ENCODE assay signal across 8 cellular contexts in the genomic region with DNA sequence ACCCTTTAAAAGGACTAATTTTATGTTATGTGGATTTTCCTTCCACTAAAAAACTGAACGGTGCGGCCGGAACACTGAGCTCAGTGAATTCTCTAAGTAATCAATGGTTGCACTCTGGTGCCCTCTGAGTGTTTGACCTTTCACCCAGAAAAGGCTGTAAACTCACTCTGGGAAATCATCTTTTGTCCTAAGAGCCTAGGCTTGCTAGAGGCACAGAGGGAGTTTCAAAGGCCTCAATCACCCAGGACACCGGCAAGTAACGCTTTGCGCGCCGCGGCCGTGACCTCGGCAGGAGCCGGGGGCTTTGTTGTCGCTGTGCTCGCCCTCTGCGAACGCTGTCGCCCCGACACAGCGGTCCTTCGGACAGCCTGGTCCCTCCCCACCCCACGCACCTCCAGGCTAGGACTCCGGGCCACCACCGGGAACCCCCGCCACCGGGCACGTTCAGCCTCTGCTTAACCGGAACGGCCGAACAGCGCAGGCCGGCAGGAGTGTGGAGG. TPM values are rescaled to one million over a fixed set of nuclear protein-coding genes. Genes with fewer than 3 reads are reported as not detected.
DNase-seq lines count a peak whose midpoint lies in the region; ATAC-seq and TF ChIP-seq lines count a peak whose summit lies in the region.

No MANE protein-coding gene starts in this region.

- no peaks in the 10 kb centered on the region for H3K9me2 ChIP-seq in OCI-LY1 (ENCODE audit: low read depth, low read length)

- H3K27ac ChIP-seq in OCI-LY1 (ENCODE audit: low read depth, low read length, poor library complexity, severe bottlenecking): peak overlapping the region; percentile 56

- DNase-seq in SIG-M5 treated with dmso at 0.1 percent for 504 hours (lab: John Stamatoyannopoulos, UW; ENCODE audit: unreplicated experiment) (peak; percentile 24), SIG-M5 (lab: John Stamatoyannopoulos, UW) (no peak), ecto neural progenitor cell (ENCODE audit: low spot score) (peak; percentile 87), foreskin melanocyte (no peak)
- no peak for DNase-seq in naive thymus-derived CD8-positive, alpha-beta T cell
- DNase-seq in effector CD8-positive, alpha-beta T cell (lab: John Stamatoyannopoulos, UW): no peak

- no peaks in the 10 kb centered on the region for H3K27me3 ChIP-seq in OCI-LY1 (ENCODE audit: insufficient read depth, low read length)

- peak overlapping the region; percentile 88 for H3K4me2 ChIP-seq in OCI-LY1 (ENCODE audit: low read length)

- peak overlapping the region; percentile 79 for H3K4me3 ChIP-seq in OCI-LY1 (ENCODE audit: low read depth, low read length, poor library complexity, severe bottlenecking)

- peaks cover 25% of the 10 kb centered on the region; the same call in 1 of the 2 replicates for H3K36me3 ChIP-seq in OCI-LY1 (ENCODE audit: insufficient read depth, low read length)

- H3F3A ChIP-seq in OCI-LY1 (ENCODE audit: insufficient read depth, low read length): no peaks in the 10 kb centered on the region

- peaks cover 0 to 16% (median 7%) of the 10 kb centered on the region in 3 donors for H3K36me3 Mint-ChIP-seq in naive thymus-derived CD8-positive, alpha-beta T cell

- H3K9ac ChIP-seq in OCI-LY1 (ENCODE audit: low read length): peak overlapping the region; percentile 76

- no peak for TF ChIP-seq CTCF in OCI-LY1 (IDR thresholded peaks at IDR 0.05; ENCODE audit: low read length)

- no peak overlapping the region for H2AFZ ChIP-seq in OCI-LY1 (ENCODE audit: low read length)

- H3K4me1 ChIP-seq in OCI-LY1 (ENCODE audit: insufficient read depth, low read length, severe bottlenecking): peaks cover 52% of the 10 kb centered on the region

- no peaks in the 10 kb centered on the region for H4K20me1 ChIP-seq in OCI-LY1 (ENCODE audit: insufficient read depth, low read length)

- H3K4me1 Mint-ChIP-seq in naive thymus-derived CD8-positive, alpha-beta T cell: peaks cover 24 to 56% (median 50%) of the 10 kb centered on the region in 4 donors

- no peaks in the 10 kb centered on the region for H3K27me3 Mint-ChIP-seq in naive thymus-derived CD8-positive, alpha-beta T cell

- H3K9me3 Mint-ChIP-seq in naive thymus-derived CD8-positive, alpha-beta T cell: no peaks in the 10 kb centered on the region

- H3K4me3 Mint-ChIP-seq in naive thymus-derived CD8-positive, alpha-beta T cell: peak overlapping the region; percentile 85 to 96 (median 94)

- H3K79me2 ChIP-seq in OCI-LY1 (ENCODE audit: insufficient read depth, low read length): peaks cover 48% of the 10 kb centered on the region

- H3K9me3 ChIP-seq in OCI-LY1 (ENCODE audit: low read length): no peaks in the 10 kb centered on the region

- ATAC-seq in HG02571 (IDR thresholded peaks at IDR 0.05; ENCODE audit: unreplicated experiment): peak; percentile 27
- ATAC-seq in naive thymus-derived CD8-positive, alpha-beta T cell: no peak

- POLR2A ChIA-PET in naive thymus-derived CD8-positive, alpha-beta T cell (lab: Charles Lee): interaction anchor here (0.6 to 1.4 kb wide), 8 partner anchors 18 to 558 kb away, joined by 3 to 5 read pairs (median 4); partner anchors contain the start of gene NAA35

- H3K27ac Mint-ChIP-seq in naive thymus-derived CD8-positive, alpha-beta T cell: peak overlapping the region in 9 of 10 donors; percentile 69 to 100 (median 94)

RNA-seq across cellular contexts. Expression of gene ISCA1, which starts 0.7 kb away (rescaled TPM):
- total RNA-seq in naive thymus-derived CD8-positive, alpha-beta T cell: 10 to 100 TPM; 39.1 to 42.2 TPM
- polyA plus RNA-seq in naive thymus-derived CD8-positive, alpha-beta T cell: 10 to 100 TPM; 36.7 to 57.7 (median 41.4) TPM

RNA-seq across cellular contexts. Expression of gene C9orf153, which starts 22.2 kb away (rescaled TPM):
- 1 to 10 TPM in 1 of 2 experiments, under 1 TPM in 1; 0.77 to 1.1 TPM for total RNA-seq in naive thymus-derived CD8-positive, alpha-beta T cell
- polyA plus RNA-seq in naive thymus-derived CD8-positive, alpha-beta T cell: under 1 TPM in 1 of 3 donors, not detected in 2; 0.45 TPM

Comparison
In these comparisons a context has a peak if more than half of its experiments do, and no peak if none do; other contexts are left out.
1. DNase-seq: peak in SIG-M5 treated with dmso at 0.1 percent for 504 hours (single experiment) and ecto neural progenitor cell (single experiment); none in SIG-M5 (single experiment), naive thymus-derived CD8-positive, alpha-beta T cell (0 of 10), foreskin melanocyte (single experiment) and effector CD8-positive, alpha-beta T cell (single experiment).